2 cellular contexts compared by ENCODE assay signal in the genomic region with DNA sequence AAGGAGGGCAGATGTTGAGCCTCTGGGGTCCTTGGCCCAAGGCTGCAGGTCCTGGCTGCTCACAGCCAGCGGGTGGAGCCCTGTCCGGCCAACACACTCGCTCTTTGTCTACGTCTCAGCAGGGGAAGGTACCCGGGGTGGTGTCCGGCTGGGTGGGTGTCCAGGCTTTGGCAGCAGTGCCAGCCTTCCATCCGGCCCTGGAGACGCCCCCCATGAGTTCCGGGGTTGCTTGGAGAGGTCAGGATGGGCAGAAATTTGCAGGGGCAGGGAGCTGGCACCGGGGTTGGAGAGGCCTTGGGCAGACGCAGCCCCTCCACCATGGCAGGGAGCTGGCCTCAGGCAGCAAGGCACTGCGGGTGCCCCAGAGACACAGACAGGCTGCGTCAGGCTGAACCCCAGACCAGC.
TF ChIP-seq lines count a peak whose summit lies in the region.

No MANE protein-coding gene starts in this region.

TF ChIP-seq in HCT116, 20 proteins besides CTCF, POLR2A, EP300 and RAD21:
- no peak for TF ChIP-seq ELF1 (IDR thresholded peaks at IDR 0.05; ENCODE audit: borderline replicate concordance, low read depth)
- TF ChIP-seq EZH2 (IDR thresholded peaks at IDR 0.05): no peak
- TF ChIP-seq JUND (IDR thresholded peaks at IDR 0.05): no peak
- TF ChIP-seq, protein P1, sequence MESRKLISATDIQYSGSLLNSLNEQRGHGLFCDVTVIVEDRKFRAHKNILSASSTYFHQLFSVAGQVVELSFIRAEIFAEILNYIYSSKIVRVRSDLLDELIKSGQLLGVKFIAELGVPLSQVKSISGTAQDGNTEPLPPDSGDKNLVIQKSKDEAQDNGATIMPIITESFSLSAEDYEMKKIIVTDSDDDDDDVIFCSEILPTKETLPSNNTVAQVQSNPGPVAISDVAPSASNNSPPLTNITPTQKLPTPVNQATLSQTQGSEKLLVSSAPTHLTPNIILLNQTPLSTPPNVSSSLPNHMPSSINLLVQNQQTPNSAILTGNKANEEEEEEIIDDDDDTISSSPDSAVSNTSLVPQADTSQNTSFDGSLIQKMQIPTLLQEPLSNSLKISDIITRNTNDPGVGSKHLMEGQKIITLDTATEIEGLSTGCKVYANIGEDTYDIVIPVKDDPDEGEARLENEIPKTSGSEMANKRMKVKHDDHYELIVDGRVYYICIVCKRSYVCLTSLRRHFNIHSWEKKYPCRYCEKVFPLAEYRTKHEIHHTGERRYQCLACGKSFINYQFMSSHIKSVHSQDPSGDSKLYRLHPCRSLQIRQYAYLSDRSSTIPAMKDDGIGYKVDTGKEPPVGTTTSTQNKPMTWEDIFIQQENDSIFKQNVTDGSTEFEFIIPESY (IDR thresholded peaks at IDR 0.05; ENCODE audit: extremely low read depth, insufficient replicate concordance, low read length): no peak
- TF ChIP-seq SP1 (IDR thresholded peaks at IDR 0.05; ENCODE audit: low read depth): no peak
- no peak for TF ChIP-seq POLR2AphosphoS5 (IDR thresholded peaks at IDR 0.05; ENCODE audit: low read depth, low read length)
- no peak for TF ChIP-seq CBX3 (IDR thresholded peaks at IDR 0.05; ENCODE audit: low read depth)
- no peak for TF ChIP-seq SIN3A (IDR thresholded peaks at IDR 0.05; ENCODE audit: low read depth)
- TF ChIP-seq, protein P2, sequence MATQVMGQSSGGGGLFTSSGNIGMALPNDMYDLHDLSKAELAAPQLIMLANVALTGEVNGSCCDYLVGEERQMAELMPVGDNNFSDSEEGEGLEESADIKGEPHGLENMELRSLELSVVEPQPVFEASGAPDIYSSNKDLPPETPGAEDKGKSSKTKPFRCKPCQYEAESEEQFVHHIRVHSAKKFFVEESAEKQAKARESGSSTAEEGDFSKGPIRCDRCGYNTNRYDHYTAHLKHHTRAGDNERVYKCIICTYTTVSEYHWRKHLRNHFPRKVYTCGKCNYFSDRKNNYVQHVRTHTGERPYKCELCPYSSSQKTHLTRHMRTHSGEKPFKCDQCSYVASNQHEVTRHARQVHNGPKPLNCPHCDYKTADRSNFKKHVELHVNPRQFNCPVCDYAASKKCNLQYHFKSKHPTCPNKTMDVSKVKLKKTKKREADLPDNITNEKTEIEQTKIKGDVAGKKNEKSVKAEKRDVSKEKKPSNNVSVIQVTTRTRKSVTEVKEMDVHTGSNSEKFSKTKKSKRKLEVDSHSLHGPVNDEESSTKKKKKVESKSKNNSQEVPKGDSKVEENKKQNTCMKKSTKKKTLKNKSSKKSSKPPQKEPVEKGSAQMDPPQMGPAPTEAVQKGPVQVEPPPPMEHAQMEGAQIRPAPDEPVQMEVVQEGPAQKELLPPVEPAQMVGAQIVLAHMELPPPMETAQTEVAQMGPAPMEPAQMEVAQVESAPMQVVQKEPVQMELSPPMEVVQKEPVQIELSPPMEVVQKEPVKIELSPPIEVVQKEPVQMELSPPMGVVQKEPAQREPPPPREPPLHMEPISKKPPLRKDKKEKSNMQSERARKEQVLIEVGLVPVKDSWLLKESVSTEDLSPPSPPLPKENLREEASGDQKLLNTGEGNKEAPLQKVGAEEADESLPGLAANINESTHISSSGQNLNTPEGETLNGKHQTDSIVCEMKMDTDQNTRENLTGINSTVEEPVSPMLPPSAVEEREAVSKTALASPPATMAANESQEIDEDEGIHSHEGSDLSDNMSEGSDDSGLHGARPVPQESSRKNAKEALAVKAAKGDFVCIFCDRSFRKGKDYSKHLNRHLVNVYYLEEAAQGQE (IDR thresholded peaks at IDR 0.05; ENCODE audit: low read depth): no peak
- no peak for TF ChIP-seq EGR1 (IDR thresholded peaks at IDR 0.05; ENCODE audit: low read depth)
- TF ChIP-seq CEBPB (IDR thresholded peaks at IDR 0.05; ENCODE audit: low read depth): no peak
- TF ChIP-seq, protein P3, sequence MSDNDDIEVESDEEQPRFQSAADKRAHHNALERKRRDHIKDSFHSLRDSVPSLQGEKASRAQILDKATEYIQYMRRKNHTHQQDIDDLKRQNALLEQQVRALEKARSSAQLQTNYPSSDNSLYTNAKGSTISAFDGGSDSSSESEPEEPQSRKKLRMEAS (IDR thresholded peaks at IDR 0.05): no peak
- no peak for TF ChIP-seq YY1 (IDR thresholded peaks at IDR 0.05; ENCODE audit: extremely low read depth, insufficient replicate concordance, low read depth, low read length)

TF ChIP-seq in H1, 55 proteins besides CTCF, POLR2A, EP300 and RAD21:
- TF ChIP-seq TCF12 (IDR thresholded peaks at IDR 0.05; ENCODE audit: low read depth, low read length): no peak
- no peak for TF ChIP-seq YY1 (IDR thresholded peaks at IDR 0.05; ENCODE audit: low read depth, low read length)
- TF ChIP-seq RXRA (IDR thresholded peaks at IDR 0.05; ENCODE audit: insufficient read depth, low read depth, low read length): no peak
- no peak for TF ChIP-seq TAF7 (optimal IDR thresholded peaks at IDR 0.05; ENCODE audit: borderline replicate concordance, low read depth, low read length)
- TF ChIP-seq HDAC2 (IDR thresholded peaks at IDR 0.05; ENCODE audit: borderline replicate concordance in 1 of 2, low read depth in 2 of 2, low read length in 2 of 2): no peak
- TF ChIP-seq, protein P4, sequence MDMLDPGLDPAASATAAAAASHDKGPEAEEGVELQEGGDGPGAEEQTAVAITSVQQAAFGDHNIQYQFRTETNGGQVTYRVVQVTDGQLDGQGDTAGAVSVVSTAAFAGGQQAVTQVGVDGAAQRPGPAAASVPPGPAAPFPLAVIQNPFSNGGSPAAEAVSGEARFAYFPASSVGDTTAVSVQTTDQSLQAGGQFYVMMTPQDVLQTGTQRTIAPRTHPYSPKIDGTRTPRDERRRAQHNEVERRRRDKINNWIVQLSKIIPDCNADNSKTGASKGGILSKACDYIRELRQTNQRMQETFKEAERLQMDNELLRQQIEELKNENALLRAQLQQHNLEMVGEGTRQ (IDR thresholded peaks at IDR 0.05; ENCODE audit: low read length): no peak
- TF ChIP-seq SRF (IDR thresholded peaks at IDR 0.05; ENCODE audit: low read depth, low read length): no peak
- no peak for TF ChIP-seq CREB1 (IDR thresholded peaks at IDR 0.05)
- TF ChIP-seq ASH2L (IDR thresholded peaks at IDR 0.05; ENCODE audit: low read length): no peak
- no peak for TF ChIP-seq RNF2 (IDR thresholded peaks at IDR 0.05; ENCODE audit: borderline replicate concordance, low read depth, low read length, missing control alignments, poor library complexity, severe bottlenecking)
- no peak for TF ChIP-seq SP4 (IDR thresholded peaks at IDR 0.05; ENCODE audit: low read length)
- no peak for TF ChIP-seq BCL11A (IDR thresholded peaks at IDR 0.05; ENCODE audit: low read depth in 2 of 2, low read length in 2 of 2)
- TF ChIP-seq SUZ12 (IDR thresholded peaks at IDR 0.05; ENCODE audit: low read length): no peak
- TF ChIP-seq CTBP2 (IDR thresholded peaks at IDR 0.05; ENCODE audit: borderline replicate concordance, insufficient read depth, insufficient read length, low read length): no peak
- no peak for TF ChIP-seq JUND (IDR thresholded peaks at IDR 0.05; ENCODE audit: low read length)
- no peak for TF ChIP-seq FOSL1 (IDR thresholded peaks at IDR 0.05; ENCODE audit: insufficient read depth, low read depth, low read length)
- TF ChIP-seq EGR1 (IDR thresholded peaks at IDR 0.05; ENCODE audit: borderline replicate concordance, low read depth, low read length): no peak
